ENCODE assay signal across 16 cellular contexts in genomic region chr5:32346869-32347268, GRCh38. TPM values are rescaled to one million over a fixed set of nuclear protein-coding genes. Genes with fewer than 3 reads are reported as not detected.
DNase-seq lines count a peak whose midpoint lies in the region; ATAC-seq, FAIRE-seq and TF ChIP-seq lines count a peak whose summit lies in the region.
"Had no signal": no experiment of that assay in that cellular context is flagged by ENCODE, and none has a peak within 500 bp of the region (broad histone marks: within the 10 kb centered on the region; RNA-seq: fewer than 3 reads in every experiment).

No MANE protein-coding gene starts in this region.

- peak; percentile 32 for FAIRE-seq in D721Med (lab: Jason Lieb, UNC)
- FAIRE-seq in HTR-8/SVneo (lab: Jason Lieb, UNC): peak; percentile 16
- peak; percentile 49 for FAIRE-seq in endothelial cell of umbilical vein (lab: Jason Lieb, UNC)
- FAIRE-seq: GM12878, GM18507, HepG2 had no signal

- no peaks in the 10 kb centered on the region for H3K9me2 ChIP-seq in OCI-LY7 (ENCODE audit: insufficient read depth, low read length)
- no peaks in the 10 kb centered on the region for H3K9me2 ChIP-seq in GM23338 (ENCODE audit: insufficient read depth)

- H3K27me3 ChIP-seq in endothelial cell of umbilical vein (ENCODE audit: control insufficient read depth in 2 of 2, insufficient read depth in 2 of 2, low read length in 2 of 2): no peaks in the 10 kb centered on the region
- H3K27me3 ChIP-seq in upper lobe of left lung: no peaks in the 10 kb centered on the region
- H3K27me3 ChIP-seq in GM23338 (ENCODE audit: insufficient read depth): no peaks in the 10 kb centered on the region

- no peak for DNase-seq in D721Med (ENCODE audit: insufficient read length, low spot score)
- no peak for DNase-seq in HTR-8/SVneo (ENCODE audit: insufficient read length, low spot score)
- DNase-seq in OCI-LY7 (ENCODE audit: low spot score): peak; percentile 22
- DNase-seq in endothelial cell of umbilical vein (ENCODE audit: low read depth, low spot score): no peak
- DNase-seq in upper lobe of left lung: no peak
- DNase-seq in stimulated activated CD4-positive, alpha-beta T cell treated with anti-CD3 and anti-CD28 coated beads, Interleukin-1b, Interleukin-23, amount 100 ng/mL, for 48 hours: no peak
- DNase-seq in GM23338 (ENCODE audit: low spot score): no peak
- DNase-seq in NCI-H510A (lab: John Stamatoyannopoulos, UW): no peak
- DNase-seq: C1 segment of cervical spinal cord; CD4-positive, alpha-beta T cell; GM23248; H7 had no signal

- H3K27me3 Mint-ChIP-seq in GM23338 (ENCODE audit: insufficient read depth, low read depth, poor library complexity): peaks cover 5% of the 10 kb centered on the region
- H3K27me3 Mint-ChIP-seq: B cell; CD4-positive, alpha-beta T cell had no signal

- no TSS peak for BruUV-seq in OCI-LY7 (replicated peaks; lab: Mats Ljungman, UMichigan)
- no TSS peak for BruUV-seq in endothelial cell of umbilical vein (replicated peaks; lab: Mats Ljungman, UMichigan)

- 71 to 98% methylated on average over 2 of the region's 2 CpGs for WGBS in upper lobe of left lung, 2 donors

- no peaks in the 10 kb centered on the region for H3K36me3 ChIP-seq in OCI-LY7 (ENCODE audit: insufficient read depth, low read length)
- H3K36me3 ChIP-seq in endothelial cell of umbilical vein (ENCODE audit: control insufficient read depth in 2 of 2, extremely low read depth in 1 of 2, insufficient read depth in 2 of 2, low read length in 2 of 2): no peaks in the 10 kb centered on the region
- no peaks in the 10 kb centered on the region for H3K36me3 ChIP-seq in upper lobe of left lung
- no peaks in the 10 kb centered on the region for H3K36me3 ChIP-seq in GM23338 (ENCODE audit: insufficient read depth)

- peaks cover 27% of the 10 kb centered on the region; the same call in 1 of the 2 replicates for H3K9me3 ChIP-seq in OCI-LY7 (ENCODE audit: low read length)
- no peaks in the 10 kb centered on the region for H3K9me3 ChIP-seq in endothelial cell of umbilical vein (replicated peaks; ENCODE audit: control insufficient read depth, insufficient read depth, low read length)
- no peaks in the 10 kb centered on the region for H3K9me3 ChIP-seq in upper lobe of left lung

- no peak overlapping the region for H3K9ac ChIP-seq in endothelial cell of umbilical vein (replicated peaks; ENCODE audit: extremely low read depth, insufficient read depth, low read length)
- H3K9ac ChIP-seq: GM23248 had no signal

- CTCF ChIA-PET in OCI-LY7 (lab: Charles Lee; ENCODE audit: unreplicated experiment) (no interaction called here), endothelial cell of umbilical vein (lab: Charles Lee) (no interaction called here)

- H3K79me2 ChIP-seq in OCI-LY7 (ENCODE audit: insufficient read depth, low read depth, low read length) (no peaks in the 10 kb centered on the region), endothelial cell of umbilical vein (ENCODE audit: control insufficient read depth, insufficient read depth, low read length) (no peaks in the 10 kb centered on the region), GM23338 (replicated peaks; ENCODE audit: insufficient read depth) (no peaks in the 10 kb centered on the region)

- H2AFZ ChIP-seq in OCI-LY7 (ENCODE audit: low read length): no peak overlapping the region
- H2AFZ ChIP-seq in endothelial cell of umbilical vein (ENCODE audit: low read depth, low read length): no peak overlapping the region
- no peak overlapping the region for H2AFZ ChIP-seq in GM23338
- H2AFZ ChIP-seq: GM23248 had no signal

- no peak overlapping the region for H3K4me2 ChIP-seq in OCI-LY7 (ENCODE audit: low read length)
- H3K4me2 ChIP-seq in endothelial cell of umbilical vein (ENCODE audit: insufficient read depth, low read length): no peak overlapping the region
- H3K4me2 ChIP-seq in GM23338: no peak overlapping the region

- no peak overlapping the region for H3K27ac Mint-ChIP-seq in GM23338
- H3K27ac Mint-ChIP-seq: B cell; CD4-positive, alpha-beta T cell had no signal

- TF ChIP-seq POLR2A in endothelial cell of umbilical vein (IDR thresholded peaks at IDR 0.05; ENCODE audit: low read depth, low read length) (no peak), upper lobe of left lung (IDR thresholded peaks at IDR 0.05) (no peak)

- dilution Hi-C loops in endothelial cell of umbilical vein (cut with MboI; ENCODE audit: extremely low pct_ligation_motif_present, low sequenced_read_pairs): no loop called here

- intact Hi-C loops in OCI-LY7 (cut with micrococcal nuclease; ENCODE audit: unreplicated experiment) (loop anchor here (5.0 kb wide), 1 partner anchor 265 kb away; no protein-coding TSS in a partner anchor), endothelial cell of umbilical vein (cut with micrococcal nuclease) (no loop called here)

- H3K9me3 Mint-ChIP-seq in GM23338: peaks cover 61% of the 10 kb centered on the region

- no peaks in the 10 kb centered on the region; the same call in 2 of the 3 replicates for H3K4me1 Mint-ChIP-seq in GM23338
- H3K4me1 Mint-ChIP-seq: B cell had no signal

- TF ChIP-seq CTCF in D721Med (IDR thresholded peaks at IDR 0.05; ENCODE audit: insufficient read depth, missing control alignments) (no peak), OCI-LY7 (conservative IDR thresholded peaks at IDR 0.05; ENCODE audit: low read length) (no peak), endothelial cell of umbilical vein (IDR thresholded peaks at IDR 0.05; ENCODE audit: extremely low read depth in 1 of 2, insufficient read depth in 1 of 2, low read depth in 1 of 2, low read length in 2 of 2) (no peak), upper lobe of left lung (IDR thresholded peaks at IDR 0.05) (no peak), GM23338 (conservative IDR thresholded peaks at IDR 0.05; ENCODE audit: low read depth in 2 of 2) (no peak)

- POLR2A ChIA-PET in OCI-LY7 (lab: Charles Lee): interaction anchor here (0.5 to 0.9 kb wide), 3 partner anchors 9 to 274 kb away, joined by 3 to 8 read pairs (median 3); no protein-coding TSS in a partner anchor
- POLR2A ChIA-PET in endothelial cell of umbilical vein (lab: Charles Lee): interaction anchor here (0.9 kb wide), 1 partner anchor 80 kb away, joined by 6 read pairs; no protein-coding TSS in a partner anchor

- no peak overlapping the region for H3K4me3 ChIP-seq in OCI-LY7 (ENCODE audit: low read depth, low read length, poor library complexity, severe bottlenecking)
- no peak overlapping the region for H3K4me3 ChIP-seq in endothelial cell of umbilical vein (replicated peaks in 1 of 3; ENCODE audit: insufficient read depth in 1 of 3, low read depth in 1 of 3, low read length in 3 of 3)
- no peak overlapping the region for H3K4me3 ChIP-seq in upper lobe of left lung
- no peak overlapping the region for H3K4me3 ChIP-seq in GM23338
- H3K4me3 ChIP-seq: GM12878, GM23248 had no signal

- no peaks in the 10 kb centered on the region for H3K9me1 ChIP-seq in endothelial cell of umbilical vein (replicated peaks; ENCODE audit: control insufficient read depth, extremely low read depth, insufficient read depth, low read length)

- H3K36me3 Mint-ChIP-seq in GM23338 (ENCODE audit: low read depth): peaks cover 27% of the 10 kb centered on the region

- H3K27ac ChIP-seq in OCI-LY7 (ENCODE audit: low read depth, low read length, poor library complexity, severe bottlenecking) (no peak overlapping the region), endothelial cell of umbilical vein (ENCODE audit: insufficient read depth, low read depth, low read length) (no peak overlapping the region), upper lobe of left lung (no peak overlapping the region), GM23338 (ENCODE audit: low read depth) (no peak overlapping the region)
- H3K27ac ChIP-seq: GM23248 had no signal

- no peak for TF ChIP-seq EP300 in upper lobe of left lung (IDR thresholded peaks at IDR 0.05)

- no peak overlapping the region for H3K4me3 Mint-ChIP-seq in GM23338
- H3K4me3 Mint-ChIP-seq: B cell; CD4-positive, alpha-beta T cell had no signal

- no peaks in the 10 kb centered on the region for H4K20me1 ChIP-seq in OCI-LY7 (ENCODE audit: insufficient read depth, low read length)
- no peaks in the 10 kb centered on the region for H4K20me1 ChIP-seq in endothelial cell of umbilical vein (replicated peaks; ENCODE audit: control insufficient read depth, extremely low read depth, insufficient read depth, low read length)
- H4K20me1 ChIP-seq in GM23338 (replicated peaks; ENCODE audit: insufficient read depth): no peaks in the 10 kb centered on the region

- no peaks in the 10 kb centered on the region for H3K4me1 ChIP-seq in OCI-LY7 (ENCODE audit: insufficient read depth, low read length, poor library complexity, severe bottlenecking)
- H3K4me1 ChIP-seq in endothelial cell of umbilical vein (ENCODE audit: control insufficient read depth, extremely low read depth, insufficient read depth, low read length): no peaks in the 10 kb centered on the region
- no peaks in the 10 kb centered on the region for H3K4me1 ChIP-seq in upper lobe of left lung
- H3K4me1 ChIP-seq in GM23338 (ENCODE audit: insufficient read depth): no peaks in the 10 kb centered on the region

- no peak for ATAC-seq in upper lobe of left lung (ENCODE audit: low FRiP score in 2 of 2)
- ATAC-seq in GM23338: no peak
- ATAC-seq: GM12878, HepG2 had no signal

- no peaks in the 10 kb centered on the region for H3F3A ChIP-seq in GM23338 (replicated peaks; ENCODE audit: low read depth)

TF ChIP-seq in endothelial cell of umbilical vein, 7 proteins besides CTCF, POLR2A, EP300 and RAD21:
- TF ChIP-seq JUN (IDR thresholded peaks at IDR 0.05; ENCODE audit: borderline replicate concordance, insufficient read depth, insufficient read length, low read depth): no peak

RNA-seq across cellular contexts. Expression of gene MTMR12, which starts 34.1 kb away (rescaled TPM):
- total RNA-seq in OCI-LY7 (2014; rRNA removed; shearing (Covaris generic)): 32.5 and 33.6 TPM in 2 replicates
- total RNA-seq in OCI-LY7 (2022) (71.7 and 71.9 TPM in 2 replicates), endothelial cell of umbilical vein (35.4 and 38.6 TPM in 2 replicates), upper lobe of left lung (10 to 100 TPM; 27.2 to 50.8 (median 35.5) TPM)
- polyA plus RNA-seq in endothelial cell of umbilical vein (16.2 and 18.2 TPM in 2 replicates), GM23338 (2016; fragmentation: Nextera tagmentation; extraction: Ambion mirVana) (17.7 and 18.3 TPM in 2 replicates)
- polyA plus RNA-seq in endothelial cell of umbilical vein (2011; cell fraction: cytosol; rRNA removed): 16.6 and 17.3 TPM in 2 replicates
- polyA plus RNA-seq in endothelial cell of umbilical vein (2011; cell fraction: nucleus; rRNA removed): 22.5 and 22.6 TPM in 2 replicates
- 15.4 and 19.6 TPM in 2 replicates for polyA plus RNA-seq in endothelial cell of umbilical vein (2012)
- polyA minus RNA-seq in endothelial cell of umbilical vein: 32.8 and 36.9 TPM in 2 replicates
- polyA minus RNA-seq in endothelial cell of umbilical vein (2011; cell fraction: cytosol; rRNA and poly(A)+ RNA removed): 22.9 TPM
- 35.2 and 39.8 TPM in 2 replicates for polyA minus RNA-seq in endothelial cell of umbilical vein (2011; cell fraction: nucleus; rRNA and poly(A)+ RNA removed)
- total RNA-seq in GM23338 (2014; rRNA removed; shearing (Covaris generic)): 47.4 and 51.6 TPM in 2 replicates
